In the genomic region with DNA sequence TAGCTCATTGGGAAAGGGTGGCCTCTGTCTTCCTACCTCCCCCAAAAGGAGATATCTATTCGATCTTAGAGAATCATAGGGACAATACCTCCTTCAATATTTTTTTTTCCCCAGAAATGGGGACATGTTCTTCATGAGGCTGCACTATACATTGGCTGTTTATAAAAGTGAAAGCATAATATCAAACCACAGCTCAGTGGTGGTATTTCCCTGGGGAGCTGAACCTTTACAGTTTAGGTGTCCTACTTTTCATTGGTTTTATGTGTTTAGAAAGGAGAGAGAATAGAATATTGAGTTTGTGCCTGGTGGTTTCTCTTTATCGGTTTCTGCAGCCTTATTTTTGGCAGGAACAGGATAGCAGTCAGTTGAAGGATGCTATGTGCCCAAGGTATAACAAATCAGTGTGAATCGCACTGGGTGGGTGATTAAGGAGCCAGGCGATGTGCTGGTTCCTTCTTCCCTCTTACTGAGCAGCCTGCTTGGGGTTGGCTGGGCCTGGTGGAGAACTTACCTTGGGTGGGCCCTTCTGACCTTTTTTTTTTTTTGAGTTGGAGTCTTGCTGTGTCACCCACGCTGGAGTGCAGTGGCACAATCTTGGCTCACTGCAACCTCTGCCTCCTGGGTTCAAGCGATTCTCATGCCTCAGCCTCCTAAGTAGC, we compare ENCODE assay signal across 24 cellular contexts. TPM values are rescaled to one million over a fixed set of nuclear protein-coding genes. Genes with fewer than 3 reads are reported as not detected.
DNase-seq lines count a peak whose midpoint lies in the region; ATAC-seq, FAIRE-seq and TF ChIP-seq lines count a peak whose summit lies in the region.
"Had no signal": no experiment of that assay in that cellular context is flagged by ENCODE, and none has a peak within 500 bp of the region (broad histone marks: within the 10 kb centered on the region; RNA-seq: fewer than 3 reads in every experiment).

No MANE protein-coding gene starts in this region.

- H3K4me3 Mint-ChIP-seq in CD8-positive, alpha-beta T cell, result peak overlapping the region; percentile 42
- H3K4me3 Mint-ChIP-seq in T-cell, result peak overlapping the region; percentile 2 to 43 (median 8)
- H3K4me3 Mint-ChIP-seq in naive B cell, result peak overlapping the region; percentile 39 to 85 (median 76)
- H3K4me3 Mint-ChIP-seq: activated naive CD4-positive, alpha-beta T cell treated with anti-CD3 and anti-CD28 coated beads, Interleukin-2, amount 10 ng/mL, durations not matched to agents 7 days and 5 days; nephron progenitor cell; T-helper 1 cell treated with Interleukin-12 subunit alpha and Interleukin-12 subunit beta and Interleukin-4 antibody, amounts not matched to agents 30 μg/mL and 1 μg/mL, for 36 hours had no signal

- H3K27me3 ChIP-seq in BLaER1, result no peaks in the 10 kb centered on the region
- no peaks in the 10 kb centered on the region for H3K27me3 ChIP-seq in CD8-positive, alpha-beta T cell (ENCODE audit: insufficient read depth, low read length)
- H3K27me3 ChIP-seq: esophagus muscularis mucosa, gastrocnemius medialis, sigmoid colon, SJCRH30, tibial nerve had no signal

- H3K27ac Mint-ChIP-seq in CD8-positive, alpha-beta T cell, result peak overlapping the region; percentile 5
- H3K27ac Mint-ChIP-seq in T-cell (peak overlapping the region; percentile 11 to 13), naive B cell (peak overlapping the region; percentile 34 to 96 (median 83))
- H3K27ac Mint-ChIP-seq: activated naive CD4-positive, alpha-beta T cell treated with anti-CD3 and anti-CD28 coated beads, Interleukin-2, amount 10 ng/mL, durations not matched to agents 7 days and 5 days; nephron progenitor cell; T-helper 1 cell treated with Interleukin-12 subunit alpha and Interleukin-12 subunit beta and Interleukin-4 antibody, amounts not matched to agents 30 μg/mL and 1 μg/mL, for 36 hours had no signal

- H3K36me3 Mint-ChIP-seq in CD8-positive, alpha-beta T cell, result no peaks in the 10 kb centered on the region
- H3K36me3 Mint-ChIP-seq in T-cell, result no peaks in the 10 kb centered on the region
- no peaks in the 10 kb centered on the region for H3K36me3 Mint-ChIP-seq in naive B cell
- H3K36me3 Mint-ChIP-seq: activated naive CD4-positive, alpha-beta T cell treated with anti-CD3 and anti-CD28 coated beads, Interleukin-2, amount 10 ng/mL, durations not matched to agents 7 days and 5 days had no signal

- CTCF ChIA-PET in CD8-positive, alpha-beta T cell (lab: Charles Lee), result interaction anchor here (1.7 kb wide), 1 partner anchor 11 kb away, joined by 3 read pairs; no protein-coding TSS in a partner anchor
- CTCF ChIA-PET in T-cell (lab: Charles Lee), result interaction anchor here in 1 of 2 donors (0.6 to 1.8 kb wide), 3 partner anchors 9 to 195 kb away, joined by 3 to 7 read pairs (median 4); no protein-coding TSS in a partner anchor

- H3K4me2 ChIP-seq in BLaER1, result peak overlapping the region; percentile 50

- DNase-seq in CD8-positive, alpha-beta T cell, result no peak
- DNase-seq in T-cell (no peak), naive B cell (peak; percentile 64), inferior parietal cortex (ENCODE audit: extremely low spot score) (no peak), LoVo (ENCODE audit: low spot score) (no peak), GM12891 (ENCODE audit: insufficient read length, low spot score) (no peak)
- DNase-seq: activated CD4-positive, alpha-beta T cell treated with anti-CD3 and anti-CD28 coated beads, Interleukin-2, amount 50 U/mL, for 4 hours; activated naive CD4-positive, alpha-beta T cell treated with anti-CD3 and anti-CD28 coated beads, Interleukin-2, amount 10 ng/mL, durations not matched to agents 7 days and 5 days; Caco-2; effector CD4-positive, alpha-beta T cell; gastrocnemius medialis; H7; KBM-7; kidney glomerular epithelial cell; mesenchymal stem cell; NCI-H1694 treated with DMSO at 0.1 percent for 48 hours; nephron progenitor cell; sigmoid colon; SJCRH30 had no signal

- H3K4me1 ChIP-seq in BLaER1, result peaks cover 34% of the 10 kb centered on the region
- peaks cover 15% of the 10 kb centered on the region for H3K4me1 ChIP-seq in CD8-positive, alpha-beta T cell (ENCODE audit: insufficient read depth, low read length)
- H3K4me1 ChIP-seq: Caco-2, gastrocnemius medialis, SJCRH30 had no signal

- FAIRE-seq in GM12891 (lab: Jason Lieb, UNC), result no peak

- TF ChIP-seq CTCF in CD8-positive, alpha-beta T cell (IDR thresholded peaks at IDR 0.05), result no peak

- no peaks in the 10 kb centered on the region for H4K20me1 ChIP-seq in BLaER1

- peaks cover 26% of the 10 kb centered on the region for H3K4me1 Mint-ChIP-seq in CD8-positive, alpha-beta T cell (ENCODE audit: low read depth)
- H3K4me1 Mint-ChIP-seq in T-cell (peaks cover 28 to 36% (median 34%) of the 10 kb centered on the region in 3 donors), naive B cell (peaks cover 42 to 72% (median 53%) of the 10 kb centered on the region in 3 donors)

- H3K9me3 ChIP-seq in BLaER1, result no peaks in the 10 kb centered on the region
- no peaks in the 10 kb centered on the region for H3K9me3 ChIP-seq in CD8-positive, alpha-beta T cell (ENCODE audit: low read length)
- H3K9me3 ChIP-seq: Caco-2, esophagus muscularis mucosa, gastrocnemius medialis, sigmoid colon, SJCRH30, tibial nerve had no signal

- ATAC-seq in CD8-positive, alpha-beta T cell, result peak; percentile 36
- peak; percentile 20 to 64 (median 33) for ATAC-seq in T-cell (replicated peaks in 1 of 4)
- ATAC-seq in naive B cell (ENCODE audit: low read depth in 2 of 2), result peak; percentile 84 to 88
- ATAC-seq: gastrocnemius medialis, Panc1 had no signal

- no peaks in the 10 kb centered on the region for H3K9me3 Mint-ChIP-seq in CD8-positive, alpha-beta T cell
- no peaks in the 10 kb centered on the region for H3K9me3 Mint-ChIP-seq in T-cell
- no peaks in the 10 kb centered on the region for H3K9me3 Mint-ChIP-seq in naive B cell
- H3K9me3 Mint-ChIP-seq: activated naive CD4-positive, alpha-beta T cell treated with anti-CD3 and anti-CD28 coated beads, Interleukin-2, amount 10 ng/mL, durations not matched to agents 7 days and 5 days; T-helper 1 cell treated with Interleukin-12 subunit alpha and Interleukin-12 subunit beta and Interleukin-4 antibody, amounts not matched to agents 30 μg/mL and 1 μg/mL, for 36 hours had no signal

- no peak overlapping the region for H3K27ac ChIP-seq in BLaER1
- no peak overlapping the region for H3K27ac ChIP-seq in CD8-positive, alpha-beta T cell (ENCODE audit: low read depth, low read length)
- H3K27ac ChIP-seq: esophagus muscularis mucosa, gastrocnemius medialis, sigmoid colon, SJCRH30, tibial nerve had no signal

- no peak overlapping the region for H3K4me3 ChIP-seq in BLaER1
- no peak overlapping the region for H3K4me3 ChIP-seq in CD8-positive, alpha-beta T cell (ENCODE audit: low read depth, low read length)
- H3K4me3 ChIP-seq: esophagus muscularis mucosa, gastrocnemius medialis, sigmoid colon, SJCRH30, tibial nerve had no signal

- no peaks in the 10 kb centered on the region for H3K36me3 ChIP-seq in BLaER1
- no peaks in the 10 kb centered on the region for H3K36me3 ChIP-seq in CD8-positive, alpha-beta T cell (ENCODE audit: insufficient read depth, low read length)
- H3K36me3 ChIP-seq: esophagus muscularis mucosa, gastrocnemius medialis, sigmoid colon, SJCRH30, tibial nerve had no signal

- POLR2A ChIA-PET in CD8-positive, alpha-beta T cell (lab: Charles Lee), result interaction anchor here (1.0 kb wide), 1 partner anchor 13 kb away, joined by 3 read pairs; no protein-coding TSS in a partner anchor
- POLR2A ChIA-PET in T-cell (lab: Charles Lee), result no interaction called here

- no peaks in the 10 kb centered on the region for H3K27me3 Mint-ChIP-seq in CD8-positive, alpha-beta T cell (ENCODE audit: low read depth)
- H3K27me3 Mint-ChIP-seq in T-cell (peaks cover 0 to 5% of the 10 kb centered on the region in 2 donors), naive B cell (no peaks in the 10 kb centered on the region)

- intact Hi-C loops in CD8-positive, alpha-beta T cell (cut with DNase I, micrococcal nuclease), result no loop called here

- 0 out of 2 replicates have a peak overlapping the region, but pooled peaks have one; percentile 28 for H3K9ac ChIP-seq in BLaER1

- no peak for TF ChIP-seq POLR2A in GM12891 (IDR thresholded peaks at IDR 0.05; ENCODE audit: low read depth, low read length)

TF ChIP-seq in GM12891, 5 proteins besides CTCF, POLR2A, EP300 and RAD21:
- TF ChIP-seq POU2F2 (IDR thresholded peaks at IDR 0.05; ENCODE audit: low read depth, low read length) (no peak), POLR2AphosphoS5 (IDR thresholded peaks at IDR 0.05; ENCODE audit: low read depth, low read length) (no peak), SPI1 (IDR thresholded peaks at IDR 0.05; ENCODE audit: low read depth, low read length) (no peak), PAX5 (IDR thresholded peaks at IDR 0.05; ENCODE audit: insufficient read depth, low read length, severe bottlenecking) (no peak), TAF1 (IDR thresholded peaks at IDR 0.05; ENCODE audit: low read depth, low read length) (no peak)

RNA-seq across cellular contexts. Expression of gene UST, which starts 25.2 kb away (rescaled TPM):
- total RNA-seq in CD8-positive, alpha-beta T cell, result 1 to 10 TPM in 1 of 2 experiments, under 1 TPM in 1; 0.90 to 1.0 TPM
- total RNA-seq in T-cell, result 1 to 10 TPM; 1.9 to 5.3 (median 3.0) TPM
- polyA plus RNA-seq in naive B cell (ENCODE audit: low read depth in 6 of 6), result 1 to 10 TPM; 2.8 to 7.2 (median 5.2) TPM
- polyA plus RNA-seq in GM12891 (2012; ENCODE audit: low read depth, missing spikeins), result 9.5 TPM
- total RNA-seq: Caco-2 had no signal

Comparison
In these comparisons a context has a peak if more than half of its experiments do, and no peak if none do; other contexts are left out.
1. ATAC-seq: peak in every context shown above with its lines; median percentile 86 in naive B cell; 36 in CD8-positive, alpha-beta T cell; 33 in T-cell.
2. H3K27ac Mint-ChIP-seq: peak in every context shown above with its lines; median percentile 83 in naive B cell; 12 in T-cell; 5 in CD8-positive, alpha-beta T cell.
3. H3K4me3 Mint-ChIP-seq: peak in every context shown above with its lines; median percentile 76 in naive B cell; 42 in CD8-positive, alpha-beta T cell; 8 in T-cell.